In genomic region chr7:91892821-91893340, GRCh38 we compare ENCODE assay signal across 1 cellular context.
TF ChIP-seq lines count a peak whose summit lies in the region.

No MANE protein-coding gene starts in this region.

TF ChIP-seq in K562, 482 proteins besides CTCF, POLR2A, EP300 and RAD21 (continued from another document):
- TF ChIP-seq, protein P1, sequence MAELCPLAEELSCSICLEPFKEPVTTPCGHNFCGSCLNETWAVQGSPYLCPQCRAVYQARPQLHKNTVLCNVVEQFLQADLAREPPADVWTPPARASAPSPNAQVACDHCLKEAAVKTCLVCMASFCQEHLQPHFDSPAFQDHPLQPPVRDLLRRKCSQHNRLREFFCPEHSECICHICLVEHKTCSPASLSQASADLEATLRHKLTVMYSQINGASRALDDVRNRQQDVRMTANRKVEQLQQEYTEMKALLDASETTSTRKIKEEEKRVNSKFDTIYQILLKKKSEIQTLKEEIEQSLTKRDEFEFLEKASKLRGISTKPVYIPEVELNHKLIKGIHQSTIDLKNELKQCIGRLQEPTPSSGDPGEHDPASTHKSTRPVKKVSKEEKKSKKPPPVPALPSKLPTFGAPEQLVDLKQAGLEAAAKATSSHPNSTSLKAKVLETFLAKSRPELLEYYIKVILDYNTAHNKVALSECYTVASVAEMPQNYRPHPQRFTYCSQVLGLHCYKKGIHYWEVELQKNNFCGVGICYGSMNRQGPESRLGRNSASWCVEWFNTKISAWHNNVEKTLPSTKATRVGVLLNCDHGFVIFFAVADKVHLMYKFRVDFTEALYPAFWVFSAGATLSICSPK (IDR thresholded peaks at IDR 0.05; ENCODE audit: borderline replicate concordance), result no peak
- TF ChIP-seq RBM22 (IDR thresholded peaks at IDR 0.05; ENCODE audit: low read depth, low read length, poor library complexity, severe bottlenecking) (no peak), ZNF316 (IDR thresholded peaks at IDR 0.05) (0 out of 2 replicates have a peak, but pooled peaks have one; percentile 3), SMARCA4 (IDR thresholded peaks at IDR 0.05) (no peak), SAFB (IDR thresholded peaks at IDR 0.05; ENCODE audit: borderline replicate concordance, low read depth, low read length) (no peak), NFATC3 (IDR thresholded peaks at IDR 0.05) (no peak), TAF1 (IDR thresholded peaks at IDR 0.05; ENCODE audit: control insufficient read depth, extremely low read depth, insufficient read depth, low read length, severe bottlenecking) (no peak), NRF1 (conservative IDR thresholded peaks at IDR 0.05 in 1 of 2, IDR thresholded peaks at IDR 0.05 in 1 of 2) (no peak), HEY1 (CRISPR knock-in tag; IDR thresholded peaks at IDR 0.05; ENCODE audit: borderline replicate concordance) (no peak), ZNF143 (CRISPR knock-in tag; IDR thresholded peaks at IDR 0.05) (no peak), ZNF444 (CRISPR knock-in tag; IDR thresholded peaks at IDR 0.05) (no peak), ETV1 (tag; conservative IDR thresholded peaks at IDR 0.05; ENCODE audit: low read depth) (no peak), SNIP1 (IDR thresholded peaks at IDR 0.05; ENCODE audit: low read depth) (no peak), ZFPM2 (CRISPR knock-in tag; IDR thresholded peaks at IDR 0.05) (no peak), ZNF445 (CRISPR knock-in tag; IDR thresholded peaks at IDR 0.05; ENCODE audit: low read depth) (no peak), ZNF551 (CRISPR knock-in tag; IDR thresholded peaks at IDR 0.05) (no peak), NCOA4 (IDR thresholded peaks at IDR 0.05; ENCODE audit: partially characterized antibody) (no peak), EHMT2 (IDR thresholded peaks at IDR 0.05) (peak; percentile 66), EP400 (IDR thresholded peaks at IDR 0.05) (peak; percentile 17; the same call in 1 of the 2 replicates), HIVEP1 (CRISPR knock-in tag; IDR thresholded peaks at IDR 0.05) (no peak), ZC3H8 (IDR thresholded peaks at IDR 0.05) (no peak), PRPF4 (IDR thresholded peaks at IDR 0.05; ENCODE audit: insufficient read depth, low read depth, low read length, poor library complexity, severe bottlenecking) (no peak), SREBF1 (IDR thresholded peaks at IDR 0.05; ENCODE audit: borderline replicate concordance, low read depth, low read length) (no peak), NR2C2 (CRISPR knock-in tag; IDR thresholded peaks at IDR 0.05) (no peak), NR2C2 (tag; IDR thresholded peaks at IDR 0.05) (no peak)
- TF ChIP-seq, protein P2, sequence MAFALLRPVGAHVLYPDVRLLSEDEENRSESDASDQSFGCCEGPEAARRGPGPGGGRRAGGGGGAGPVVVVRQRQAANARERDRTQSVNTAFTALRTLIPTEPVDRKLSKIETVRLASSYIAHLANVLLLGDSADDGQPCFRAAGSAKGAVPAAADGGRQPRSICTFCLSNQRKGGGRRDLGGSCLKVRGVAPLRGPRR (CRISPR knock-in tag; IDR thresholded peaks at IDR 0.05), result no peak
- TF ChIP-seq, protein P3, sequence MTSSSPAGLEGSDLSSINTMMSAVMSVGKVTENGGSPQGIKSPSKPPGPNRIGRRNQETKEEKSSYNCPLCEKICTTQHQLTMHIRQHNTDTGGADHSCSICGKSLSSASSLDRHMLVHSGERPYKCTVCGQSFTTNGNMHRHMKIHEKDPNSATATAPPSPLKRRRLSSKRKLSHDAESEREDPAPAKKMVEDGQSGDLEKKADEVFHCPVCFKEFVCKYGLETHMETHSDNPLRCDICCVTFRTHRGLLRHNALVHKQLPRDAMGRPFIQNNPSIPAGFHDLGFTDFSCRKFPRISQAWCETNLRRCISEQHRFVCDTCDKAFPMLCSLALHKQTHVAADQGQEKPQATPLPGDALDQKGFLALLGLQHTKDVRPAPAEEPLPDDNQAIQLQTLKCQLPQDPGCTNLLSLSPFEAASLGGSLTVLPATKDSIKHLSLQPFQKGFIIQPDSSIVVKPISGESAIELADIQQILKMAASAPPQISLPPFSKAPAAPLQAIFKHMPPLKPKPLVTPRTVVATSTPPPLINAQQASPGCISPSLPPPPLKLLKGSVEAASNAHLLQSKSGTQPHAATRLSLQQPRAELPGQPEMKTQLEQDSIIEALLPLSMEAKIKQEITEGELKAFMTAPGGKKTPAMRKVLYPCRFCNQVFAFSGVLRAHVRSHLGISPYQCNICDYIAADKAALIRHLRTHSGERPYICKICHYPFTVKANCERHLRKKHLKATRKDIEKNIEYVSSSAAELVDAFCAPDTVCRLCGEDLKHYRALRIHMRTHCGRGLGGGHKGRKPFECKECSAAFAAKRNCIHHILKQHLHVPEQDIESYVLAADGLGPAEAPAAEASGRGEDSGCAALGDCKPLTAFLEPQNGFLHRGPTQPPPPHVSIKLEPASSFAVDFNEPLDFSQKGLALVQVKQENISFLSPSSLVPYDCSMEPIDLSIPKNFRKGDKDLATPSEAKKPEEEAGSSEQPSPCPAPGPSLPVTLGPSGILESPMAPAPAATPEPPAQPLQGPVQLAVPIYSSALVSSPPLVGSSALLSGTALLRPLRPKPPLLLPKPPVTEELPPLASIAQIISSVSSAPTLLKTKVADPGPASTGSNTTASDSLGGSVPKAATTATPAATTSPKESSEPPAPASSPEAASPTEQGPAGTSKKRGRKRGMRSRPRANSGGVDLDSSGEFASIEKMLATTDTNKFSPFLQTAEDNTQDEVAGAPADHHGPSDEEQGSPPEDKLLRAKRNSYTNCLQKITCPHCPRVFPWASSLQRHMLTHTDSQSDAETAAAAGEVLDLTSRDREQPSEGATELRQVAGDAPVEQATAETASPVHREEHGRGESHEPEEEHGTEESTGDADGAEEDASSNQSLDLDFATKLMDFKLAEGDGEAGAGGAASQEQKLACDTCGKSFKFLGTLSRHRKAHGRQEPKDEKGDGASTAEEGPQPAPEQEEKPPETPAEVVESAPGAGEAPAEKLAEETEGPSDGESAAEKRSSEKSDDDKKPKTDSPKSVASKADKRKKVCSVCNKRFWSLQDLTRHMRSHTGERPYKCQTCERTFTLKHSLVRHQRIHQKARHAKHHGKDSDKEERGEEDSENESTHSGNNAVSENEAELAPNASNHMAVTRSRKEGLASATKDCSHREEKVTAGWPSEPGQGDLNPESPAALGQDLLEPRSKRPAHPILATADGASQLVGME (CRISPR knock-in tag; IDR thresholded peaks at IDR 0.05), result no peak
- TF ChIP-seq, protein P4, sequence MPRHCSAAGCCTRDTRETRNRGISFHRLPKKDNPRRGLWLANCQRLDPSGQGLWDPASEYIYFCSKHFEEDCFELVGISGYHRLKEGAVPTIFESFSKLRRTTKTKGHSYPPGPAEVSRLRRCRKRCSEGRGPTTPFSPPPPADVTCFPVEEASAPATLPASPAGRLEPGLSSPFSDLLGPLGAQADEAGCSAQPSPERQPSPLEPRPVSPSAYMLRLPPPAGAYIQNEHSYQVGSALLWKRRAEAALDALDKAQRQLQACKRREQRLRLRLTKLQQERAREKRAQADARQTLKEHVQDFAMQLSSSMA (CRISPR knock-in tag; IDR thresholded peaks at IDR 0.05), result no peak
- TF ChIP-seq, protein P5, sequence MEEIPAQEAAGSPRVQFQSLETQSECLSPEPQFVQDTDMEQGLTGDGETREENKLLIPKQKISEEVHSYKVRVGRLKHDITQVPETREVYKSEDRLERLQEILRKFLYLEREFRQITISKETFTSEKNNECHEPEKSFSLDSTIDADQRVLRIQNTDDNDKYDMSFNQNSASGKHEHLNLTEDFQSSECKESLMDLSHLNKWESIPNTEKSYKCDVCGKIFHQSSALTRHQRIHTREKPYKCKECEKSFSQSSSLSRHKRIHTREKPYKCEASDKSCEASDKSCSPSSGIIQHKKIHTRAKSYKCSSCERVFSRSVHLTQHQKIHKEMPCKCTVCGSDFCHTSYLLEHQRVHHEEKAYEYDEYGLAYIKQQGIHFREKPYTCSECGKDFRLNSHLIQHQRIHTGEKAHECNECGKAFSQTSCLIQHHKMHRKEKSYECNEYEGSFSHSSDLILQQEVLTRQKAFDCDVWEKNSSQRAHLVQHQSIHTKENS (CRISPR knock-in tag; IDR thresholded peaks at IDR 0.05), result no peak
